1 cellular context compared by ENCODE assay signal in genomic region chrX:106168107-106168506, GRCh38.
TF ChIP-seq lines count a peak whose summit lies in the region.

PWWP3B (plus strand) TSS chrX:106168305; CDS start chrX:106205433, 37,128 bp downstream.

TF ChIP-seq in WTC11, 78 proteins besides CTCF, POLR2A, EP300 and RAD21 (continued from another document):
- TF ChIP-seq HMGXB4 (CRISPR knock-in tag; IDR thresholded peaks at IDR 0.05) (no peak), GRHL2 (CRISPR knock-in tag; IDR thresholded peaks at IDR 0.05; ENCODE audit: insufficient replicate concordance, severe bottlenecking) (no peak), ESRRA (CRISPR knock-in tag; IDR thresholded peaks at IDR 0.05; ENCODE audit: borderline replicate concordance) (no peak), KAT7 (CRISPR knock-in tag; IDR thresholded peaks at IDR 0.05; ENCODE audit: borderline replicate concordance) (no peak), PREB (CRISPR knock-in tag; IDR thresholded peaks at IDR 0.05; ENCODE audit: borderline replicate concordance) (no peak), RELA (CRISPR knock-in tag; IDR thresholded peaks at IDR 0.05; ENCODE audit: borderline replicate concordance) (no peak)
TF ChIP-seq in WTC11: peak in this region for 0.
